9 cellular contexts compared by ENCODE assay signal in the genomic region with DNA sequence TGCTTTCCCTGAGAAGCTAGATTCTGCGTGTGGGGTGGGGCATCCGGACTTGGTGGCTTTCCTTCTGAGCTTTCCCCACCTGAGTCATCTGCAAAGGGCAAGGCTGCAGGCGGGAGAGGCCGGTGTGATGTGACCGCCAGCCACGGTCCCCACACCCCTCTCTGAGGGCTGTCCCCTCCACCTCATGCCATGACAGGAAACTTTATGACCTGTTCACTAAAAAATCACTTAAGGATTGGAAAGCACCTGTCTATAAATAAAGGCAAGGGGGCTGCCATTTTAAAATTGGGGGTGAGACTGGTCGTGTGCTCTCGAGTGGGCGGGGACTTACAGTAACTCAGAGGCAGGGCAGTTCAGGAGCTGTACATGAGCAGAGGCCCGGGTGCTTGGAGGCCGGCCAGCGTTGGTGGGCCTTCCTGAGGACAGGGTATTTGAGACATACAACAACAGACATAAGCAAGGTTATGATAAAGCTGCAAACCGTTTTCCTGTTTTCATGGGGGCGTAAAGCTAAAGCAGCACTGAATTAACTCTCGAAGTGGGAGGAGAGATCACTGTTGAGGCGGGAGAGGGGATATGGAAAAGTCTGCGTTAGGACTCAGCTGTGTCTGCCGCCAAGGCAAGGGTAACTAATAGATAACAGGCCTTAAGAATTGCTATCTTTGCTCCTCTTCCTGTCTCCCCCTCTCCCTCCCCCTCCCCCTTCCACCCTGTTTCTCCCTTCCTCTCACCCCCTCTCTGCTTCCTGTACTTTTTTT. TPM values are rescaled to one million over a fixed set of nuclear protein-coding genes. Genes with fewer than 3 reads are reported as not detected.
A peak's percentile ranks its signal among the peaks of the same experiment; 100 is the strongest.
DNase-seq lines count a peak whose midpoint lies in the region; ATAC-seq and TF ChIP-seq lines count a peak whose summit lies in the region.
"Had no signal": no experiment of that assay in that cellular context is flagged by ENCODE, and none has a peak within 500 bp of the region (broad histone marks: within the 10 kb centered on the region; RNA-seq: fewer than 3 reads in every experiment).

No MANE protein-coding gene starts in this region.

- H3K36me3 ChIP-seq in body of pancreas (replicated peaks in 1 of 2; ENCODE audit: insufficient read depth in 1 of 2, low read depth in 2 of 2) (no peaks in the 10 kb centered on the region), mesodermal cell (ENCODE audit: control insufficient read depth, insufficient read depth, low read length) (no peaks in the 10 kb centered on the region)
- H3K36me3 ChIP-seq: cardiac muscle cell had no signal

- no peaks in the 10 kb centered on the region for H3K9me3 ChIP-seq in body of pancreas
- no peaks in the 10 kb centered on the region for H3K9me3 ChIP-seq in mesodermal cell (ENCODE audit: control insufficient read depth, low read length)

- H3K4me3 ChIP-seq in body of pancreas (no peak overlapping the region), mesodermal cell (ENCODE audit: extremely low read depth, insufficient read depth, low read length, poor library complexity, severe bottlenecking) (no peak overlapping the region)
- H3K4me3 ChIP-seq: cardiac muscle cell had no signal

- H3K4me1 Mint-ChIP-seq in stimulated activated naive B cell treated with anti-CD40 and anti-IgM and Interleukin-4, amounts not matched to agents 10 μg/mL and 1 μg/mL and 100 μg/mL, for 72 hours, result peaks cover 65 to 97% of the 10 kb centered on the region in 2 donors

- peaks cover 3 to 4% of the 10 kb centered on the region in 2 donors for H3K9me3 Mint-ChIP-seq in stimulated activated naive B cell treated with anti-CD40 and anti-IgM and Interleukin-4, amounts not matched to agents 10 μg/mL and 1 μg/mL and 100 μg/mL, for 72 hours

- H3K27me3 Mint-ChIP-seq in stimulated activated naive B cell treated with anti-CD40 and anti-IgM and Interleukin-4, amounts not matched to agents 10 μg/mL and 1 μg/mL and 100 μg/mL, for 72 hours, result peaks cover 0 to 3% of the 10 kb centered on the region in 2 donors

- intact Hi-C loops in body of pancreas (cut with DNase I), result loop anchor here (5.0 kb wide), 2 partner anchors 70 to 80 kb away; no protein-coding TSS in a partner anchor

- 51 to 52% methylated on average over 16 to 18 of the region's 18 CpGs for WGBS in body of pancreas, 2 donors
- WGBS in mesodermal cell (ENCODE audit: insufficient coverage in 2 of 2), 2 experiments, result 46 to 61% methylated on average over 10 to 12 of the region's 18 CpGs

- H3K27me3 ChIP-seq in body of pancreas, result no peaks in the 10 kb centered on the region
- H3K27me3 ChIP-seq: cardiac muscle cell had no signal

- peak overlapping the region; percentile 100 for H3K27ac Mint-ChIP-seq in stimulated activated naive B cell treated with anti-CD40 and anti-IgM and Interleukin-4, amounts not matched to agents 10 μg/mL and 1 μg/mL and 100 μg/mL, for 72 hours

- peak overlapping the region in 3 of 4 donors; percentile 8 to 62 (median 45) for H3K27ac ChIP-seq in body of pancreas
- H3K27ac ChIP-seq in mesodermal cell (ENCODE audit: low read depth, low read length, severe bottlenecking), result peak overlapping the region; percentile 79
- H3K27ac ChIP-seq: cardiac muscle cell had no signal

- H3K4me3 Mint-ChIP-seq in stimulated activated naive B cell treated with anti-CD40 and anti-IgM and Interleukin-4, amounts not matched to agents 10 μg/mL and 1 μg/mL and 100 μg/mL, for 72 hours, result peak overlapping the region; percentile 96 to 97

- ATAC-seq in GM18909 (IDR thresholded peaks at IDR 0.05; ENCODE audit: poor library complexity, unreplicated experiment) (peak; percentile 58), HG03135 (IDR thresholded peaks at IDR 0.05; ENCODE audit: unreplicated experiment) (peak; percentile 53), body of pancreas (no peak)
- peak; percentile 74 to 78 for ATAC-seq in stimulated activated naive B cell treated with anti-CD40 and anti-IgM and Interleukin-4, amounts not matched to agents 10 μg/mL and 1 μg/mL and 100 μg/mL, for 72 hours (replicated peaks)

- no peak for TF ChIP-seq CTCF in body of pancreas (IDR thresholded peaks at IDR 0.05)

- DNase-seq in T-helper 22 cell (ENCODE audit: low read depth) (peak; percentile 83), body of pancreas (no peak), retina (no peak), NCI-H1930 (lab: John Stamatoyannopoulos, UW) (no peak)
- DNase-seq in stimulated activated naive B cell treated with anti-CD40 and anti-IgM and Interleukin-4, amounts not matched to agents 10 μg/mL and 1 μg/mL and 100 μg/mL, for 72 hours, result peak; percentile 94

- no peak for TF ChIP-seq POLR2A in body of pancreas (IDR thresholded peaks at IDR 0.05)

- peaks cover 30% of the 10 kb centered on the region for H3K4me1 ChIP-seq in body of pancreas
- peaks cover 46% of the 10 kb centered on the region for H3K4me1 ChIP-seq in mesodermal cell (ENCODE audit: control insufficient read depth, insufficient read depth, low read length, poor library complexity, severe bottlenecking)

- H3K36me3 Mint-ChIP-seq in stimulated activated naive B cell treated with anti-CD40 and anti-IgM and Interleukin-4, amounts not matched to agents 10 μg/mL and 1 μg/mL and 100 μg/mL, for 72 hours, result peaks cover 3 to 6% of the 10 kb centered on the region in 2 donors

RNA-seq across cellular contexts. Expression of a gene that starts 16.1 kb away (rescaled TPM):
- total RNA-seq in body of pancreas, result 10 to 100 TPM; 19.1 to 80.4 TPM
- polyA plus RNA-seq in mesodermal cell (2013, experiment 1 of 2), result 26.2 TPM
- polyA plus RNA-seq in mesodermal cell (2013, experiment 2 of 2), result 29.6 TPM

RNA-seq across cellular contexts. Expression of a gene that starts 45.4 kb away (rescaled TPM):
- total RNA-seq in body of pancreas, result 1 to 10 TPM; 2.0 to 4.2 TPM
- 66.1 TPM for polyA plus RNA-seq in mesodermal cell (2013, experiment 1 of 2)
- 65.9 TPM for polyA plus RNA-seq in mesodermal cell (2013, experiment 2 of 2)

Comparison
In these comparisons a context has a peak if more than half of its experiments do, and no peak if none do; other contexts are left out.
1. DNase-seq: peak in T-helper 22 cell (single experiment) and stimulated activated naive B cell treated with anti-CD40 and anti-IgM and Interleukin-4, amounts not matched to agents 10 μg/mL and 1 μg/mL and 100 μg/mL, for 72 hours (single experiment); none in body of pancreas (0 of 4), retina (single experiment) and NCI-H1930 (0 of 2).